ENCODE assay signal across 34 cellular contexts in genomic region chr20:37492945-37493344, GRCh38. TPM values are rescaled to one million over a fixed set of nuclear protein-coding genes. Genes with fewer than 3 reads are reported as not detected.
"Had no signal": no experiment of that assay in that cellular context is flagged by ENCODE, and none has a peak within 500 bp of the region (broad histone marks: within the 10 kb centered on the region; RNA-seq: fewer than 3 reads in every experiment).

No MANE protein-coding gene starts in this region.

- H3K4me3 Mint-ChIP-seq: activated B cell treated with CpG ODN at 0.5 μM for 24 hours; activated CD4-positive, alpha-beta memory T cell treated with anti-CD3 and anti-CD28 coated beads, Interleukin-2, amount 10 ng/mL, durations not matched to agents 7 days and 5 days; activated naive CD4-positive, alpha-beta T cell treated with anti-CD3 and anti-CD28 coated beads, Interleukin-2, amount 50 U/mL, for 24 hours; activated naive CD8-positive, alpha-beta T cell treated with anti-CD3 and anti-CD28 coated beads, Interleukin-2, amount 10 ng/mL, durations not matched to agents 7 days and 5 days; activated T-cell treated with anti-CD3 and anti-CD28 coated beads, Interleukin-2, amount 50 U/mL, for 24 hours; T-cell had no signal

- ATAC-seq: PC-3, Right ventricle myocardium inferior, SK-N-SH treated with all-trans-retinoic acid at 6 μM for 48 hours, T-cell had no signal

- H3K27ac Mint-ChIP-seq: activated B cell treated with CpG ODN at 0.5 μM for 24 hours; activated CD4-positive, alpha-beta memory T cell treated with anti-CD3 and anti-CD28 coated beads, Interleukin-2, amount 10 ng/mL, durations not matched to agents 7 days and 5 days; activated naive CD4-positive, alpha-beta T cell treated with anti-CD3 and anti-CD28 coated beads, Interleukin-2, amount 50 U/mL, for 24 hours; activated naive CD8-positive, alpha-beta T cell treated with anti-CD3 and anti-CD28 coated beads, Interleukin-2, amount 10 ng/mL, durations not matched to agents 7 days and 5 days; activated T-cell treated with anti-CD3 and anti-CD28 coated beads, Interleukin-2, amount 50 U/mL, for 24 hours; activated T-helper 2 cell treated with anti-CD3 and anti-CD28 coated beads, Interferon-gamma antibody, Interleukin-2, Interleukin-4, amounts not matched to agents 10 μg/mL and 5 μg/mL and 100 μg/mL, durations not matched to agents 14 hours and 24 hours and 36 hours; T-cell had no signal

- H3K4me3 ChIP-seq: ascending aorta, Peyer's patch had no signal

- H3K4me1 ChIP-seq: ascending aorta, Peyer's patch had no signal

- H3K4me1 Mint-ChIP-seq: activated naive CD4-positive, alpha-beta T cell treated with anti-CD3 and anti-CD28 coated beads, Interleukin-2, amount 50 U/mL, for 24 hours; T-cell had no signal

- H3K9me3 Mint-ChIP-seq: activated B cell treated with CpG ODN at 0.5 μM for 24 hours; activated CD4-positive, alpha-beta memory T cell treated with anti-CD3 and anti-CD28 coated beads, Interleukin-2, amount 10 ng/mL, durations not matched to agents 7 days and 5 days; activated naive CD4-positive, alpha-beta T cell treated with anti-CD3 and anti-CD28 coated beads, Interleukin-2, amount 50 U/mL, for 24 hours; activated naive CD8-positive, alpha-beta T cell treated with anti-CD3 and anti-CD28 coated beads, Interleukin-2, amount 10 ng/mL, durations not matched to agents 7 days and 5 days; activated T-cell treated with anti-CD3 and anti-CD28 coated beads, Interleukin-2, amount 50 U/mL, for 24 hours; activated T-helper 2 cell treated with anti-CD3 and anti-CD28 coated beads, Interferon-gamma antibody, Interleukin-2, Interleukin-4, amounts not matched to agents 10 μg/mL and 5 μg/mL and 100 μg/mL, durations not matched to agents 14 hours and 24 hours and 36 hours; T-cell had no signal

- H3K27ac ChIP-seq: ascending aorta, Peyer's patch, VCaP had no signal

- DNase-seq: activated B cell treated with CpG ODN at 0.5 μM for 24 hours; activated CD4-positive, alpha-beta memory T cell treated with anti-CD3 and anti-CD28 coated beads, Interleukin-2, amount 10 ng/mL, durations not matched to agents 7 days and 5 days; activated CD4-positive, alpha-beta T cell treated with anti-CD3 and anti-CD28 coated beads for 4 hours; activated CD4-positive, CD25-positive, alpha-beta regulatory T cell treated with anti-CD3 and anti-CD28 coated beads, Interleukin-2, amount 50 U/mL, for 72 hours; activated gamma-delta T cell; activated naive CD4-positive, alpha-beta T cell treated with Interleukin-2 at 50 U/mL for 16 hours; activated naive CD8-positive, alpha-beta T cell treated with anti-CD3 and anti-CD28 coated beads, Interleukin-2, amount 10 ng/mL, durations not matched to agents 7 days and 5 days; activated T-cell treated with anti-CD3 and anti-CD28 coated beads, Interleukin-2, amount 50 U/mL, for 24 hours; amygdala; caudate nucleus; cerebellar nuclear complex; Kasumi-1; KG1; MM.1S; NCI-H1092 treated with DMSO at 0.1 percent for 48 hours; NCI-H1417 treated with DMSO at 0.1 percent for 48 hours; NCI-H187 treated with DMSO at 0.1 percent for 48 hours; NCI-H2081 treated with DMSO at 0.1 percent for 48 hours; NCI-H226; NCI-H446 treated with DMSO at 0.1 percent for 48 hours; NCI-H524; PC-3; Peyer's patch; SIG-M5; T-helper 2 cell; T-helper 9 cell had no signal

- H3K27me3 Mint-ChIP-seq: activated CD4-positive, alpha-beta memory T cell treated with anti-CD3 and anti-CD28 coated beads, Interleukin-2, amount 10 ng/mL, durations not matched to agents 7 days and 5 days; activated naive CD4-positive, alpha-beta T cell treated with anti-CD3 and anti-CD28 coated beads, Interleukin-2, amount 50 U/mL, for 24 hours; activated naive CD8-positive, alpha-beta T cell treated with anti-CD3 and anti-CD28 coated beads, Interleukin-2, amount 10 ng/mL, durations not matched to agents 7 days and 5 days; activated T-cell treated with anti-CD3 and anti-CD28 coated beads, Interleukin-2, amount 50 U/mL, for 24 hours had no signal

- H3K27me3 ChIP-seq: ascending aorta, Peyer's patch had no signal

RNA-seq across cellular contexts. Expression of gene NNAT, which starts 28.1 kb away (rescaled TPM):
- total RNA-seq: activated CD4-positive, alpha-beta memory T cell treated with anti-CD3 and anti-CD28 coated beads, Interleukin-2, amount 10 ng/mL, durations not matched to agents 7 days and 5 days; activated T-helper 2 cell treated with anti-CD3 and anti-CD28 coated beads, Interferon-gamma antibody, Interleukin-2, Interleukin-4, amounts not matched to agents 10 μg/mL and 5 μg/mL and 100 μg/mL, durations not matched to agents 14 hours and 24 hours and 36 hours; ascending aorta; PC-3; Peyer's patch; SK-MEL-5 had no signal
